ENCODE assay signal across 9 cellular contexts in genomic region chr18:44681039-44681595, GRCh38. TPM values are rescaled to one million over a fixed set of nuclear protein-coding genes. Genes with fewer than 3 reads are reported as not detected.
DNase-seq lines count a peak whose midpoint lies in the region; ATAC-seq and TF ChIP-seq lines count a peak whose summit lies in the region.
"Had no signal": no experiment of that assay in that cellular context is flagged by ENCODE, and none has a peak within 500 bp of the region (broad histone marks: within the 10 kb centered on the region; RNA-seq: fewer than 3 reads in every experiment).

No MANE protein-coding gene starts in this region.

- no peak overlapping the region for H2BK15ac ChIP-seq in H9 (ENCODE audit: low read depth, low read length)

- H2BK5ac ChIP-seq in H9 (ENCODE audit: insufficient read length, low read length): no peak overlapping the region

- H3K23ac ChIP-seq in H9 (ENCODE audit: insufficient read length, low read depth, low read length): no peak overlapping the region

- no peak overlapping the region for H3K4ac ChIP-seq in H9 (ENCODE audit: low read depth, low read length)

- no peak overlapping the region for H2AFZ ChIP-seq in H9 (ENCODE audit: low read length)

- intact Hi-C loops in lower leg skin (cut with DNase I; ENCODE audit: low total_unique reads) (no loop called here), CD14-positive monocyte (cut with micrococcal nuclease) (no loop called here)

- no peaks in the 10 kb centered on the region for H3K9me3 ChIP-seq in H9 (ENCODE audit: control insufficient read depth, low read depth, low read length)
- H3K9me3 ChIP-seq in upper lobe of left lung: no peaks in the 10 kb centered on the region

- H2BK20ac ChIP-seq in H9 (ENCODE audit: low read depth, low read length, poor library complexity, severe bottlenecking): no peak overlapping the region

- no peaks in the 10 kb centered on the region for H3K9me3 Mint-ChIP-seq in H9
- H3K9me3 Mint-ChIP-seq in CD14-positive monocyte: peaks cover 0 to 5% (median 3%) of the 10 kb centered on the region in 7 donors

- TF ChIP-seq CTCF in AG10803 (conservative IDR thresholded peaks at IDR 0.05; ENCODE audit: low read length): no peak
- TF ChIP-seq CTCF in H9 (conservative IDR thresholded peaks at IDR 0.05): no peak
- TF ChIP-seq CTCF in astrocyte of the cerebellum (IDR thresholded peaks at IDR 0.05; ENCODE audit: low read depth, low read length, missing control alignments): peak; percentile 2
- TF ChIP-seq CTCF in lower leg skin (IDR thresholded peaks at IDR 0.05): no peak
- no peak for TF ChIP-seq CTCF in upper lobe of left lung (IDR thresholded peaks at IDR 0.05)
- no peak for TF ChIP-seq CTCF in CD14-positive monocyte (IDR thresholded peaks at IDR 0.05)

- no peak overlapping the region for H3K56ac ChIP-seq in H9 (ENCODE audit: insufficient read length, low read depth, low read length)

- no peak for DNase-seq in AG10803 (ENCODE audit: low read depth)
- DNase-seq in H9: no peak
- no peak for DNase-seq in astrocyte of the cerebellum (ENCODE audit: low read depth)
- no peak for DNase-seq in lower leg skin (ENCODE audit: low spot score in 2 of 2)
- no peak for DNase-seq in upper lobe of left lung
- DNase-seq in CD14-positive monocyte (ENCODE audit: low spot score): no peak

- H3K4me2 ChIP-seq in H9 (ENCODE audit: insufficient read depth, insufficient read length, low read length): peak overlapping the region; percentile 82

- no peak overlapping the region for H4K5ac ChIP-seq in H9 (ENCODE audit: insufficient read length, low read depth, low read length)

- peak overlapping the region; percentile 7 for H3K9ac ChIP-seq in H9 (ENCODE audit: extremely low read depth, insufficient read length, low read length)

- no peak overlapping the region for H3K4me3 Mint-ChIP-seq in H9
- H3K4me3 Mint-ChIP-seq in CD14-positive monocyte: peak overlapping the region in 1 of 2 donors; percentile 73

- peaks cover 4% of the 10 kb centered on the region; the same call in 1 of the 2 replicates for H3K4me1 ChIP-seq in H9 (ENCODE audit: insufficient read depth, low read length)
- H3K4me1 ChIP-seq in upper lobe of left lung: peaks cover 3 to 37% (median 24%) of the 10 kb centered on the region in 4 donors

- in situ Hi-C loops in astrocyte of the cerebellum (cut with HindIII; ENCODE audit: low sequenced_read_pairs): loop anchor here (5.0 kb wide), 1 partner anchor 96 kb away; no protein-coding TSS in a partner anchor

- no peak overlapping the region for H4K8ac ChIP-seq in H9 (replicated peaks; ENCODE audit: insufficient read length, low read depth, low read length)

- WGBS in H9 (ENCODE audit: extremely low coverage, insufficient read length, low lambda C conversion rate): no CpG with 5 or more reads among the region's 18 CpGs
- 2 to 3% methylated on average over 18 of the region's 18 CpGs for WGBS in lower leg skin, 2 donors
- WGBS in upper lobe of left lung, 2 donors: 4 to 6% methylated on average over 18 of the region's 18 CpGs

- peaks cover 9% of the 10 kb centered on the region; the same call in 1 of the 2 replicates for H3K27me3 ChIP-seq in H9 (ENCODE audit: insufficient read depth, low read length)
- peaks cover 0 to 5% (median 0%) of the 10 kb centered on the region in 4 donors for H3K27me3 ChIP-seq in upper lobe of left lung

- H2AK5ac ChIP-seq in H9 (ENCODE audit: insufficient read length, low read length): no peak overlapping the region

- no peak overlapping the region for H3K18ac ChIP-seq in H9 (ENCODE audit: insufficient read length, low read depth, low read length)

- no peak overlapping the region for H2BK120ac ChIP-seq in H9 (ENCODE audit: low read depth, low read length, poor library complexity, severe bottlenecking)

- H3K14ac ChIP-seq in H9 (ENCODE audit: insufficient read depth, low read length): no peak overlapping the region

- H4K20me1 ChIP-seq in H9 (ENCODE audit: control insufficient read depth, insufficient read depth, insufficient read length): no peaks in the 10 kb centered on the region

- H3K36me3 Mint-ChIP-seq in H9 (ENCODE audit: insufficient read depth in 1 of 3, low read depth in 3 of 3) (no peaks in the 10 kb centered on the region), CD14-positive monocyte (peaks cover 4% of the 10 kb centered on the region in 2 donors)

- H3K23me2 ChIP-seq in H9 (ENCODE audit: insufficient read length, low read depth, low read length, poor library complexity, severe bottlenecking): peaks cover 12% of the 10 kb centered on the region

- H3K79me1 ChIP-seq in H9 (ENCODE audit: insufficient read depth, low read depth, low read length, poor library complexity, severe bottlenecking): peaks cover 3% of the 10 kb centered on the region

- H3K27me3 Mint-ChIP-seq in H9 (ENCODE audit: low read depth) (peaks cover 16% of the 10 kb centered on the region), CD14-positive monocyte (ENCODE audit: low read depth in 3 of 3) (peaks cover 23 to 31% (median 29%) of the 10 kb centered on the region in 3 donors)

- H3K4me1 Mint-ChIP-seq in H9 (peaks cover 8% of the 10 kb centered on the region in 2 experiments; a peak in 2 of 4 replicates), CD14-positive monocyte (peaks cover 7% of the 10 kb centered on the region)

- H3K36me3 ChIP-seq in upper lobe of left lung: no peaks in the 10 kb centered on the region

- H2BK12ac ChIP-seq in H9 (ENCODE audit: insufficient read length, low read depth, low read length): no peak overlapping the region

- no peak overlapping the region for H3K27ac Mint-ChIP-seq in H9
- peak overlapping the region in 1 of 7 donors; percentile 42 for H3K27ac Mint-ChIP-seq in CD14-positive monocyte

- no peaks in the 10 kb centered on the region for H3K79me2 ChIP-seq in H9 (ENCODE audit: insufficient read depth, low read length)

- H3K27ac ChIP-seq in H9 (ENCODE audit: insufficient read length, low read depth, low read length) (no peak overlapping the region), upper lobe of left lung (peak overlapping the region; percentile 87 to 97 (median 95))

- ATAC-seq in upper lobe of left lung (ENCODE audit: low FRiP score in 2 of 2) (no peak), GM21423 (IDR thresholded peaks at IDR 0.05; ENCODE audit: unreplicated experiment) (no peak), GM19467 (IDR thresholded peaks at IDR 0.05; ENCODE audit: unreplicated experiment) (no peak)
- ATAC-seq: HCT116 had no signal

- TF ChIP-seq POLR2A in lower leg skin (IDR thresholded peaks at IDR 0.05): no peak
- no peak for TF ChIP-seq POLR2A in upper lobe of left lung (IDR thresholded peaks at IDR 0.05)

- TF ChIP-seq EP300 in upper lobe of left lung (IDR thresholded peaks at IDR 0.05): no peak

- no peak overlapping the region for H3T11ph ChIP-seq in H9 (ENCODE audit: low read length)

- H4K91ac ChIP-seq in H9 (ENCODE audit: insufficient read length, low read depth, low read length): no peak overlapping the region

- peak overlapping the region; percentile 78 for H3K4me3 ChIP-seq in AG10803 (ENCODE audit: low read length)
- peak overlapping the region; percentile 60 for H3K4me3 ChIP-seq in astrocyte of the cerebellum (ENCODE audit: low read depth, low read length)
- peak overlapping the region; percentile 44 for H3K4me3 ChIP-seq in lower leg skin (ENCODE audit: low read depth, poor library complexity, severe bottlenecking)
- peak overlapping the region; percentile 67 to 88 (median 74) for H3K4me3 ChIP-seq in upper lobe of left lung

RNA-seq across cellular contexts. Expression of gene SETBP1, which starts 0.4 kb away (rescaled TPM):
- total RNA-seq in H9 (2021) (4.6 and 4.8 TPM in 2 replicates), lower leg skin (10 to 100 TPM in 3 of 4 donors, 1 to 10 TPM in 1; 7.8 to 16.6 (median 11.7) TPM), upper lobe of left lung (10 to 100 TPM; 11.7 to 38.8 (median 16.6) TPM)
- under 1 TPM in 1 of 2 donors, not detected in 1; 0.01 TPM for polyA plus RNA-seq in CD14-positive monocyte
